13 cellular contexts compared by ENCODE assay signal in the genomic region with DNA sequence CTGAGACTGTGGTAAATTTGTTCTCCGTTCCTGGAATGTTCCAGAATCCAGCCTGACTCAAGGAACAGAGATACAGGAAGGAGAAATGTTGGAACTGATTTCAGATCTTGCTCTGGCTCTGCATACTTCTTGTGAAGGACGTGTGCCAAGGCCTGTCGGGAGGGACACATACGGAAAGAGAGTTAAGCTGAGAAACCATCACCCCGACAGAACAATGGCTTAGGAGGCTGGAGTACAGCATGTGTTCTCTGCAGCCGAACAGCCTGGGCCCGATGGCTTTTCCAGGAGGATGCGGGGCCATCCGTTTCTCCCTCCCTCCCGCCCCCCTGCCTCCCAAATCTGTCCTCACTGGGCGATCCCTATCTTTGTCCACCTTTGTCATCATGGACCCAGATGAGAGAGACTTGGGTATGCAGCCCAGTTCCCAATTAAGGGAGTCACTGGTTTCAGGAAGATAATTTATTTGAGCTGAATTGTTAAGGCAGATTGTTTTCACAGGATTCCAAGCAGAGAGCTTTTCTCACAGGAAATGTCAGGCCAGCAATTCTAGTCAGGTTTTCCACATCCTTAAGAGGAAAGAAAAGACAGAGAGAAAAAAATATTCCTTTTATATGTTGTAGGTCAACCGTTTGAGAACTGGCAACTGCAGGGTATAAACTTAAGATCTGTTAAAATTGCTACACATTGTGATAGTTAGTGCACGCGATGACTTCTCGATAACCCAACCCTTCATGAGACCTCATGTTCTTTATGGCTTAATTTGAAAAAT. TPM values are rescaled to one million over a fixed set of nuclear protein-coding genes. Genes with fewer than 3 reads are reported as not detected.
A peak's percentile ranks its signal among the peaks of the same experiment; 100 is the strongest.
DNase-seq lines count a peak whose midpoint lies in the region; ATAC-seq, FAIRE-seq and TF ChIP-seq lines count a peak whose summit lies in the region.
"Had no signal": no experiment of that assay in that cellular context is flagged by ENCODE, and none has a peak within 500 bp of the region (broad histone marks: within the 10 kb centered on the region; RNA-seq: fewer than 3 reads in every experiment).

No MANE protein-coding gene starts in this region.

- H3K9me3 Mint-ChIP-seq in activated T-helper 17 cell treated with anti-CD3 and anti-CD28 coated beads, Interleukin-2, amount 50 U/mL, for 72 hours: no peaks in the 10 kb centered on the region

- DNase-seq in G401 (ENCODE audit: low spot score): peak; percentile 68
- DNase-seq in endothelial cell of umbilical vein (ENCODE audit: low read depth, low spot score): peak; percentile 73
- no peak for DNase-seq in lower lobe of right lung
- DNase-seq in NCI-H774 (lab: John Stamatoyannopoulos, UW): no peak
- no peak for DNase-seq in iPS-NIHi7 (ENCODE audit: extremely low spot score)
- DNase-seq: activated naive CD4-positive, alpha-beta T cell treated with anti-CD3 and anti-CD28 coated beads, Interleukin-2, amount 50 U/mL, for 16 hours; NCI-H1694; NCI-H510A; stimulated activated naive CD4-positive, alpha-beta T cell had no signal

- TF ChIP-seq POLR2A in endothelial cell of umbilical vein (IDR thresholded peaks at IDR 0.05; ENCODE audit: low read depth, low read length): no peak

- no peaks in the 10 kb centered on the region for H3K4me1 ChIP-seq in endothelial cell of umbilical vein (ENCODE audit: control insufficient read depth, extremely low read depth, insufficient read depth, low read length)
- peaks cover 49% of the 10 kb centered on the region for H3K4me1 ChIP-seq in lower lobe of right lung
- H3K4me1 ChIP-seq in subcutaneous abdominal adipose tissue (ENCODE audit: control insufficient read depth in 5 of 5, insufficient read depth in 5 of 5, low read length in 5 of 5): peaks cover 13 to 50% (median 45%) of the 10 kb centered on the region in 5 donors

- no peaks in the 10 kb centered on the region for H3K36me3 ChIP-seq in endothelial cell of umbilical vein (ENCODE audit: control insufficient read depth in 2 of 2, extremely low read depth in 1 of 2, insufficient read depth in 2 of 2, low read length in 2 of 2)
- H3K36me3 ChIP-seq in lower lobe of right lung: peaks cover 2% of the 10 kb centered on the region
- no peaks in the 10 kb centered on the region for H3K36me3 ChIP-seq in subcutaneous abdominal adipose tissue (ENCODE audit: control insufficient read depth in 5 of 5, insufficient read depth in 5 of 5, low read length in 5 of 5)

- H2AFZ ChIP-seq in endothelial cell of umbilical vein (ENCODE audit: low read depth, low read length): no peak overlapping the region

- no peaks in the 10 kb centered on the region for H3K9me1 ChIP-seq in endothelial cell of umbilical vein (replicated peaks; ENCODE audit: control insufficient read depth, extremely low read depth, insufficient read depth, low read length)

- TF ChIP-seq CTCF in endothelial cell of umbilical vein (IDR thresholded peaks at IDR 0.05; ENCODE audit: extremely low read depth in 1 of 2, insufficient read depth in 1 of 2, low read depth in 1 of 2, low read length in 2 of 2) (no peak), lower lobe of right lung (IDR thresholded peaks at IDR 0.05) (no peak)

- H3K4me3 Mint-ChIP-seq in activated T-helper 17 cell treated with anti-CD3 and anti-CD28 coated beads, Interleukin-2, amount 50 U/mL, for 72 hours: no peak overlapping the region

- H3K4me2 ChIP-seq in endothelial cell of umbilical vein (ENCODE audit: insufficient read depth, low read length): no peak overlapping the region

- H3K27ac ChIP-seq in endothelial cell of umbilical vein (ENCODE audit: insufficient read depth, low read depth, low read length) (no peak overlapping the region), lower lobe of right lung (peak overlapping the region; percentile 68), subcutaneous abdominal adipose tissue (ENCODE audit: low read depth, low read length) (peak overlapping the region; percentile 90)

- no peaks in the 10 kb centered on the region for H3K4me1 Mint-ChIP-seq in activated T-helper 17 cell treated with anti-CD3 and anti-CD28 coated beads, Interleukin-2, amount 50 U/mL, for 72 hours

- H3K4me3 ChIP-seq in endothelial cell of umbilical vein (replicated peaks in 1 of 3; ENCODE audit: insufficient read depth in 1 of 3, low read depth in 1 of 3, low read length in 3 of 3): no peak overlapping the region
- H3K4me3 ChIP-seq in lower lobe of right lung: no peak overlapping the region
- H3K4me3 ChIP-seq in subcutaneous abdominal adipose tissue (ENCODE audit: low read depth in 1 of 5, low read length in 5 of 5): peak overlapping the region in 4 of 5 donors; percentile 31 to 48 (median 39)

- in situ Hi-C loops in G401 (cut with HindIII; ENCODE audit: low sequenced_read_pairs): no loop called here

- dilution Hi-C loops in endothelial cell of umbilical vein (cut with MboI; ENCODE audit: extremely low pct_ligation_motif_present, low sequenced_read_pairs): no loop called here

- ATAC-seq in lower lobe of right lung: no peak
- no peak for ATAC-seq in GM19035 (IDR thresholded peaks at IDR 0.05; ENCODE audit: unreplicated experiment)
- ATAC-seq in activated T-helper 17 cell treated with anti-CD3 and anti-CD28 coated beads, Interleukin-2, amount 50 U/mL, for 72 hours (replicated peaks): no peak
- ATAC-seq: SK-N-SH treated with all-trans-retinoic acid at 6 μM for 48 hours had no signal

- intact Hi-C loops in endothelial cell of umbilical vein (cut with micrococcal nuclease): no loop called here
- intact Hi-C loops in lower lobe of right lung (cut with DNase I): no loop called here

- H3K36me3 Mint-ChIP-seq in activated T-helper 17 cell treated with anti-CD3 and anti-CD28 coated beads, Interleukin-2, amount 50 U/mL, for 72 hours (ENCODE audit: low read depth): no peaks in the 10 kb centered on the region

- H3K27me3 Mint-ChIP-seq in activated T-helper 17 cell treated with anti-CD3 and anti-CD28 coated beads, Interleukin-2, amount 50 U/mL, for 72 hours: no peaks in the 10 kb centered on the region

- H3K9ac ChIP-seq in endothelial cell of umbilical vein (replicated peaks; ENCODE audit: extremely low read depth, insufficient read depth, low read length): no peak overlapping the region
- H3K9ac ChIP-seq in subcutaneous abdominal adipose tissue (ENCODE audit: low read length in 5 of 5): peak overlapping the region in 1 of 5 donors; percentile 68

- no peaks in the 10 kb centered on the region for H3K79me2 ChIP-seq in endothelial cell of umbilical vein (ENCODE audit: control insufficient read depth, insufficient read depth, low read length)

- CTCF ChIA-PET in endothelial cell of umbilical vein (lab: Charles Lee): interaction anchor here (0.6 to 1.6 kb wide), 4 partner anchors 13 to 1821 kb away, joined by 3 to 5 read pairs (median 4); no protein-coding TSS in a partner anchor

- H3K9me3 ChIP-seq in endothelial cell of umbilical vein (replicated peaks; ENCODE audit: control insufficient read depth, insufficient read depth, low read length) (no peaks in the 10 kb centered on the region), lower lobe of right lung (no peaks in the 10 kb centered on the region), subcutaneous abdominal adipose tissue (ENCODE audit: control insufficient read depth in 5 of 5, low read length in 5 of 5) (no peaks in the 10 kb centered on the region)

- H3K27me3 ChIP-seq in endothelial cell of umbilical vein (ENCODE audit: control insufficient read depth in 2 of 2, insufficient read depth in 2 of 2, low read length in 2 of 2): peaks cover 0 to 2% of the 10 kb centered on the region in 2 experiments
- no peaks in the 10 kb centered on the region for H3K27me3 ChIP-seq in lower lobe of right lung (ENCODE audit: low read depth)
- no peaks in the 10 kb centered on the region for H3K27me3 ChIP-seq in subcutaneous abdominal adipose tissue (ENCODE audit: control insufficient read depth in 5 of 5, insufficient read depth in 4 of 5, low read length in 5 of 5)

- no peak for FAIRE-seq in endothelial cell of umbilical vein (lab: Jason Lieb, UNC)

- no peak overlapping the region for H3K27ac Mint-ChIP-seq in activated T-helper 17 cell treated with anti-CD3 and anti-CD28 coated beads, Interleukin-2, amount 50 U/mL, for 72 hours

- no peaks in the 10 kb centered on the region for H4K20me1 ChIP-seq in endothelial cell of umbilical vein (replicated peaks; ENCODE audit: control insufficient read depth, extremely low read depth, insufficient read depth, low read length)

- BruUV-seq in endothelial cell of umbilical vein (replicated peaks; lab: Mats Ljungman, UMichigan): no TSS peak

- POLR2A ChIA-PET in endothelial cell of umbilical vein (lab: Charles Lee): interaction anchor here (0.5 to 0.7 kb wide), 2 partner anchors 29 to 69 kb away, joined by 3 to 4 read pairs; no protein-coding TSS in a partner anchor

TF ChIP-seq in endothelial cell of umbilical vein, 7 proteins besides CTCF, POLR2A, EP300 and RAD21:
- TF ChIP-seq MYC (IDR thresholded peaks at IDR 0.05; ENCODE audit: low read depth, low read length) (no peak), JUN (IDR thresholded peaks at IDR 0.05; ENCODE audit: borderline replicate concordance, insufficient read depth, insufficient read length, low read depth) (no peak), GATA2 (IDR thresholded peaks at IDR 0.05; ENCODE audit: insufficient read depth, insufficient read length, low read depth, low read length) (no peak), POLR2AphosphoS5 (IDR thresholded peaks at IDR 0.05; ENCODE audit: insufficient read depth, low read depth, low read length) (no peak), MAX (IDR thresholded peaks at IDR 0.05; ENCODE audit: insufficient read depth, insufficient read length) (no peak), FOS (IDR thresholded peaks at IDR 0.05; ENCODE audit: borderline replicate concordance, insufficient read depth, low read length) (no peak), EZH2 (IDR thresholded peaks at IDR 0.05; ENCODE audit: borderline replicate concordance, low read depth, low read length, severe bottlenecking) (no peak)

RNA-seq across cellular contexts. Expression of gene MINDY4, which starts 45.3 kb away (rescaled TPM):
- total RNA-seq in G401 (2014; rRNA removed; shearing (Covaris generic)): 6.8 and 7.5 TPM in 2 replicates
- 4.7 and 5.2 TPM in 2 replicates for total RNA-seq in endothelial cell of umbilical vein
- polyA plus RNA-seq in endothelial cell of umbilical vein: 2.2 and 2.3 TPM in 2 replicates
- polyA plus RNA-seq in endothelial cell of umbilical vein (2011; cell fraction: cytosol; rRNA removed): 1.5 and 1.9 TPM in 2 replicates
- polyA plus RNA-seq in endothelial cell of umbilical vein (2011; cell fraction: nucleus; rRNA removed): 8.1 TPM in 2 replicates
- 2.3 and 2.4 TPM in 2 replicates for polyA plus RNA-seq in endothelial cell of umbilical vein (2012)
- 2.7 and 4.2 TPM in 2 replicates for polyA minus RNA-seq in endothelial cell of umbilical vein
- polyA minus RNA-seq in endothelial cell of umbilical vein (2011; cell fraction: cytosol; rRNA and poly(A)+ RNA removed): not detected
- 6.9 and 7.8 TPM in 2 replicates for polyA minus RNA-seq in endothelial cell of umbilical vein (2011; cell fraction: nucleus; rRNA and poly(A)+ RNA removed)
- total RNA-seq in lower lobe of right lung: 13.8 TPM
- total RNA-seq in activated T-helper 17 cell treated with anti-CD3 and anti-CD28 coated beads, Interleukin-2, amount 50 U/mL, for 72 hours: 1 to 10 TPM in 1 of 2 donors, under 1 TPM in 1; 0.74 to 1.4 TPM

Comparison
In these comparisons a context has a peak if more than half of its experiments do, and no peak if none do; other contexts are left out.
1. DNase-seq: peak in G401 (single experiment) and endothelial cell of umbilical vein (single experiment); none in lower lobe of right lung (single experiment), NCI-H774 (single experiment) and iPS-NIHi7 (single experiment).
2. H3K4me3 ChIP-seq: peak in subcutaneous abdominal adipose tissue (4 of 5); none in endothelial cell of umbilical vein (0 of 3) and lower lobe of right lung (single experiment).